ENCODE assay signal across 28 cellular contexts in the genomic region with DNA sequence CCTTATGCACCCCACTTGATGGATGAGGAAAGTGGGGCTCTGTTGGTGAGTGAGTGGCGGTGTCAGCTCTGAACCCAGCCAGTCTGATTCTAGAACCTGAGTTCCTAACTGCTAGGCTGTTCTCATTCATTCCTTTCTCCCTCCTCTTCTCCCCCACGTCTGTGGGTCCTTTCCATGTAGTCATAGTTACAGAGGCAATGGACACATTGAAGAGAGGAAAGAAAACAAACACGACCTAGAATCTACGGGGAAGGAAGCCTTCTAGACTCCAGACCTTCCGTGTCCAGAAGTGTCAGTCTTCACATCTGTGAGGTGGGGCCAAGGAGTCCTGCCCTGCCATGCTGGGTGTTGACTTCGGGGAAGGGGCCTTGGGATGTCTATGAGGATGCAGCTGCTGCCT.
A peak's percentile ranks its signal among the peaks of the same experiment; 100 is the strongest.
DNase-seq lines count a peak whose midpoint lies in the region; ATAC-seq and TF ChIP-seq lines count a peak whose summit lies in the region.
"Had no signal": no experiment of that assay in that cellular context is flagged by ENCODE, and none has a peak within 500 bp of the region (broad histone marks: within the 10 kb centered on the region; RNA-seq: fewer than 3 reads in every experiment).

No MANE protein-coding gene starts in this region.

- peaks cover 5% of the 10 kb centered on the region for H4K20me1 ChIP-seq in smooth muscle cell (ENCODE audit: low read depth)
- H4K20me1 ChIP-seq: BLaER1 had no signal

- no peak for ATAC-seq in HG02759 (IDR thresholded peaks at IDR 0.05; ENCODE audit: unreplicated experiment)
- ATAC-seq: activated CD4-positive, CD25-positive, alpha-beta regulatory T cell treated with anti-CD3 and anti-CD28 coated beads, Interleukin-2, amount 50 U/mL, for 24 hours; body of pancreas; gastroesophageal sphincter; left cardiac atrium; right cardiac atrium had no signal

- H3K4me2 ChIP-seq in smooth muscle cell = peak overlapping the region; percentile 22
- H3K4me2 ChIP-seq: BLaER1 had no signal

- H3K36me3 ChIP-seq in HEK293 (ENCODE audit: control insufficient read depth in 2 of 2, insufficient read depth in 1 of 2, low read length in 2 of 2) (no peaks in the 10 kb centered on the region), smooth muscle cell (ENCODE audit: low read depth) (no peaks in the 10 kb centered on the region)
- H3K36me3 ChIP-seq: BLaER1, gastroesophageal sphincter, HAP-1, tibial artery had no signal

- H3K4me1 Mint-ChIP-seq in activated CD4-positive, alpha-beta T cell treated with anti-CD3 and anti-CD28 coated beads, Interleukin-2, amount 10 ng/mL, durations not matched to agents 7 days and 5 days = no peaks in the 10 kb centered on the region
- H3K4me1 Mint-ChIP-seq: activated CD4-positive, alpha-beta memory T cell treated with anti-CD3 and anti-CD28 coated beads, Interleukin-2, amount 10 ng/mL, durations not matched to agents 7 days and 5 days had no signal

- no peaks in the 10 kb centered on the region for H3K9me3 ChIP-seq in HEK293 (ENCODE audit: control insufficient read depth, insufficient read depth, low read depth, low read length)
- no peaks in the 10 kb centered on the region for H3K9me3 ChIP-seq in smooth muscle cell (replicated peaks; ENCODE audit: low read depth)
- H3K9me3 ChIP-seq: BLaER1, body of pancreas, gastroesophageal sphincter, HAP-1, tibial artery had no signal

- TF ChIP-seq CTCF in HEK293 (tag by site-specific recombination; IDR thresholded peaks at IDR 0.05) (no peak), VCaP (conservative IDR thresholded peaks at IDR 0.05) (no peak), smooth muscle cell (IDR thresholded peaks at IDR 0.05; ENCODE audit: borderline replicate concordance, insufficient read depth, poor library complexity, severe bottlenecking) (no peak)

- H3K27ac Mint-ChIP-seq in activated CD4-positive, alpha-beta T cell treated with anti-CD3 and anti-CD28 coated beads, Interleukin-2, amount 10 ng/mL, durations not matched to agents 7 days and 5 days = no peak overlapping the region
- H3K27ac Mint-ChIP-seq: activated CD4-positive, alpha-beta memory T cell treated with anti-CD3 and anti-CD28 coated beads, Interleukin-2, amount 10 ng/mL, durations not matched to agents 7 days and 5 days; T-helper 1 cell treated with Interleukin-12 subunit alpha and Interleukin-12 subunit beta and Interleukin-4 antibody, amounts not matched to agents 30 μg/mL and 1 μg/mL, for 36 hours had no signal

- H3K36me3 Mint-ChIP-seq in activated CD4-positive, alpha-beta T cell treated with anti-CD3 and anti-CD28 coated beads, Interleukin-2, amount 10 ng/mL, durations not matched to agents 7 days and 5 days (ENCODE audit: low read depth) = no peaks in the 10 kb centered on the region

- no peaks in the 10 kb centered on the region for H3K27me3 ChIP-seq in smooth muscle cell (ENCODE audit: low read depth)
- H3K27me3 ChIP-seq: BLaER1, body of pancreas had no signal

- H3K9me3 Mint-ChIP-seq in activated CD4-positive, alpha-beta T cell treated with anti-CD3 and anti-CD28 coated beads, Interleukin-2, amount 10 ng/mL, durations not matched to agents 7 days and 5 days = no peaks in the 10 kb centered on the region
- H3K9me3 Mint-ChIP-seq: activated CD4-positive, alpha-beta memory T cell treated with anti-CD3 and anti-CD28 coated beads, Interleukin-2, amount 10 ng/mL, durations not matched to agents 7 days and 5 days; neural crest cell; T-helper 1 cell treated with Interleukin-12 subunit alpha and Interleukin-12 subunit beta and Interleukin-4 antibody, amounts not matched to agents 30 μg/mL and 1 μg/mL, for 36 hours had no signal

- CTCF ChIA-PET in HEK293 (lab: Yijun Ruan, JAX) = interaction anchor here (0.7 kb wide), 1 partner anchor 253 kb away, joined by 5 read pairs; no protein-coding TSS in a partner anchor
- CTCF ChIA-PET in activated CD4-positive, alpha-beta T cell treated with anti-CD3 and anti-CD28 coated beads, Interleukin-2, amount 10 ng/mL, durations not matched to agents 7 days and 5 days (lab: Charles Lee) = no interaction called here

- H3K27me3 Mint-ChIP-seq in activated CD4-positive, alpha-beta T cell treated with anti-CD3 and anti-CD28 coated beads, Interleukin-2, amount 10 ng/mL, durations not matched to agents 7 days and 5 days = peaks cover 2% of the 10 kb centered on the region

- H3K4me1 ChIP-seq in HEK293 (ENCODE audit: control insufficient read depth, insufficient read depth, low read length) (no peaks in the 10 kb centered on the region), smooth muscle cell (ENCODE audit: low read depth) (no peaks in the 10 kb centered on the region)
- H3K4me1 ChIP-seq: gastroesophageal sphincter, HAP-1, tibial artery had no signal

- H2AFZ ChIP-seq in smooth muscle cell (ENCODE audit: low read depth) = no peak overlapping the region

- no peaks in the 10 kb centered on the region for H3F3A ChIP-seq in smooth muscle cell (ENCODE audit: low read depth)

- no peak overlapping the region for H3K9ac ChIP-seq in smooth muscle cell (ENCODE audit: low read depth)
- H3K9ac ChIP-seq: BLaER1 had no signal

- POLR2A ChIA-PET in HEK293 (lab: Yijun Ruan, JAX) = no interaction called here
- POLR2A ChIA-PET in activated CD4-positive, alpha-beta T cell treated with anti-CD3 and anti-CD28 coated beads, Interleukin-2, amount 10 ng/mL, durations not matched to agents 7 days and 5 days (lab: Charles Lee) = no interaction called here

- H3K27ac ChIP-seq in HEK293 (ENCODE audit: extremely low read depth, low read depth, low read length) (no peak overlapping the region), VCaP (peak overlapping the region; percentile 88), smooth muscle cell (ENCODE audit: low read depth) (no peak overlapping the region)
- H3K27ac ChIP-seq: BLaER1, body of pancreas, gastroesophageal sphincter, SK-N-MC, tibial artery had no signal

- H3K4me3 Mint-ChIP-seq in activated CD4-positive, alpha-beta T cell treated with anti-CD3 and anti-CD28 coated beads, Interleukin-2, amount 10 ng/mL, durations not matched to agents 7 days and 5 days = no peak overlapping the region
- H3K4me3 Mint-ChIP-seq: activated CD4-positive, alpha-beta memory T cell treated with anti-CD3 and anti-CD28 coated beads, Interleukin-2, amount 10 ng/mL, durations not matched to agents 7 days and 5 days; neural crest cell; T-helper 1 cell treated with Interleukin-12 subunit alpha and Interleukin-12 subunit beta and Interleukin-4 antibody, amounts not matched to agents 30 μg/mL and 1 μg/mL, for 36 hours had no signal

- H3K4me3 ChIP-seq in HEK293 (ENCODE audit: low read depth, low read length) (no peak overlapping the region), smooth muscle cell (no peak overlapping the region)
- H3K4me3 ChIP-seq: BLaER1, body of pancreas, gastroesophageal sphincter, HAP-1, SK-N-MC, tibial artery had no signal

- peak; percentile 32 for DNase-seq in iris pigment epithelial cell (ENCODE audit: low read depth)
- no peak for DNase-seq in smooth muscle cell (lab: John Stamatoyannopoulos, UW; ENCODE audit: unreplicated experiment)
- DNase-seq in activated CD4-positive, alpha-beta T cell treated with anti-CD3 and anti-CD28 coated beads, Interleukin-2, amount 10 ng/mL, durations not matched to agents 7 days and 5 days = no peak
- DNase-seq in activated CD4-positive, alpha-beta T cell treated with anti-CD3 and anti-CD28 coated beads for 48 hours = no peak
- no peak for DNase-seq in cortex of kidney (lab: John Stamatoyannopoulos, UW)
- DNase-seq: activated CD4-positive, alpha-beta memory T cell treated with anti-CD3 and anti-CD28 coated beads, Interleukin-2, amount 10 ng/mL, durations not matched to agents 7 days and 5 days; activated CD8-positive, alpha-beta memory T cell treated with anti-CD3 and anti-CD28 coated beads, Interleukin-2, amount 50 U/mL, for 4 hours; activated naive CD4-positive, alpha-beta T cell treated with Interleukin-2 at 50 U/mL for 16 hours; body of pancreas; Kasumi-1; left cardiac atrium; MV-4-11; NCI-H146; NCI-H510A; right cardiac atrium; stimulated activated CD4-positive, alpha-beta T cell treated with anti-CD3 and anti-CD28 coated beads, Interleukin-12 subunit alpha, Interleukin-12 subunit beta, amount 100 ng/mL, for 4 hours; stimulated activated CD4-positive, alpha-beta T cell treated with anti-CD3 and anti-CD28 coated beads, Interleukin-2, amount 100 ng/mL, for 48 hours; tibial artery had no signal

- WGBS in smooth muscle cell (ENCODE audit: low lambda C conversion rate) = 62% methylated on average over 6 of the region's 6 CpGs

- no peaks in the 10 kb centered on the region for H3K79me2 ChIP-seq in smooth muscle cell (ENCODE audit: low read depth)

TF ChIP-seq in HEK293, 187 proteins besides CTCF, POLR2A, EP300 and RAD21:
- TF ChIP-seq HOXD13 (CRISPR knock-in tag; IDR thresholded peaks at IDR 0.05; ENCODE audit: borderline replicate concordance) = no peak
- peak; percentile 44; the same call in 1 of the 2 replicates for TF ChIP-seq ZNF341 (tag by site-specific recombination; IDR thresholded peaks at IDR 0.05; ENCODE audit: low read depth)
